ENCODE assay signal across 3 cellular contexts in genomic region chr18:80037300-80037699, GRCh38.
TF ChIP-seq lines count a peak whose summit lies in the region.

No MANE protein-coding gene starts in this region.

TF ChIP-seq in A549, 52 proteins besides CTCF, POLR2A, EP300 and RAD21:
- TF ChIP-seq REST (IDR thresholded peaks at IDR 0.05) (peak; percentile 26; the same call in 1 of the 2 replicates), RCOR1 (IDR thresholded peaks at IDR 0.05; ENCODE audit: low read depth, low read length) (no peak)

TF ChIP-seq in HEK293, 187 proteins besides CTCF, POLR2A, EP300 and RAD21:
- TF ChIP-seq REST (tag by site-specific recombination; IDR thresholded peaks at IDR 0.05) (peak; percentile 88), ZNF837 (tag by site-specific recombination; IDR thresholded peaks at IDR 0.05) (no peak)
TF ChIP-seq in HEK293: peak in this region for 1.

TF ChIP-seq in GM12878, 131 proteins besides CTCF, POLR2A, EP300 and RAD21:
- TF ChIP-seq ESRRA (IDR thresholded peaks at IDR 0.05; ENCODE audit: low read length) (no peak), REST (IDR thresholded peaks at IDR 0.05; ENCODE audit: low read depth, low read length) (peak; percentile 63; the same call in 1 of the 2 replicates), STAT1 (conservative IDR thresholded peaks at IDR 0.05) (no peak)
